Comparison of ENCODE assay signal across 17 cellular contexts in the genomic region with DNA sequence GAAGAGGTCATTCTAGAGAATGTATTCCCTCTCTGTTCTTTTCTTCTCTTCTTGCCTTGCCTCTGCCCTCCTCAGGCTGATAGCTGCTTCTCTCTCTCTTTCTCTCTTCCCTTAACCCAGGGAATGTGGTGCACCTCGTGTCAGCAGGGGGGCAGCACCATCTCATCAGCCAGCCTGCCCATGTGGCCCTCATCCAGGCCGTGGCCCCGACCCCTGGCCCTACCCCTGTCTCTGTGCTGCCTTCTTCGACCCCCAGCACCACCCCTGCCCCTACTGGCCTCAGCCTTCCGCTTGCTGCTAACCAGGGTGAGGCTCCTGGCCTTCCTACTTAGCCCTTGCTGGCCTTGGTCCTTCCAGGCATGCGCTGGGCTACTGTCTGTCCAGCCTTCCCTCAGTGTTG. TPM values are rescaled to one million over a fixed set of nuclear protein-coding genes. Genes with fewer than 3 reads are reported as not detected.
DNase-seq lines count a peak whose midpoint lies in the region; ATAC-seq and TF ChIP-seq lines count a peak whose summit lies in the region.
"Had no signal": no experiment of that assay in that cellular context is flagged by ENCODE, and none has a peak within 500 bp of the region (broad histone marks: within the 10 kb centered on the region; RNA-seq: fewer than 3 reads in every experiment).

No MANE protein-coding gene starts in this region.

- no peak overlapping the region for H2AFZ ChIP-seq in GM23338

- H4K20me1 ChIP-seq in GM23338 (replicated peaks; ENCODE audit: insufficient read depth): peaks cover 28% of the 10 kb centered on the region

- H3K9ac ChIP-seq in adipocyte (ENCODE audit: low read length) (peak overlapping the region; percentile 70), mucosa of rectum (ENCODE audit: low read depth in 1 of 2, low read length in 2 of 2) (no peak overlapping the region)

- DNase-seq in CD4-positive, alpha-beta T cell: no peak
- DNase-seq in GM23338 (ENCODE audit: low spot score) (peak; percentile 17), adipocyte (ENCODE audit: low read depth) (no peak), omental fat pad (ENCODE audit: low spot score) (no peak), NCI-H510A (lab: John Stamatoyannopoulos, UW) (no peak)
- no peak for DNase-seq in central memory CD4-positive, alpha-beta T cell
- DNase-seq: Karpas-422; kidney glomerular epithelial cell; NCI-H1694 treated with DMSO at 0.1 percent for 48 hours; NCI-H526 treated with DMSO at 0.1 percent for 48 hours; retina; stimulated activated CD4-positive, alpha-beta T cell treated with anti-CD3 and anti-CD28 coated beads, Interleukin-4, amount 100 ng/mL, for 1 hour; T-helper 2 cell had no signal

- H3K4me1 ChIP-seq in GM23338 (ENCODE audit: insufficient read depth) (0 out of 2 replicates have a peak, but pooled peaks cover 2% of the 10 kb centered on the region), adipocyte (ENCODE audit: control insufficient read depth, insufficient read depth, low read length) (peaks cover 24% of the 10 kb centered on the region), mucosa of rectum (ENCODE audit: control insufficient read depth in 2 of 2, insufficient read depth in 2 of 2, low read length in 2 of 2) (peaks cover 23 to 24% of the 10 kb centered on the region in 2 donors)

- no peak for TF ChIP-seq CTCF in CD4-positive, alpha-beta T cell (IDR thresholded peaks at IDR 0.05)
- TF ChIP-seq CTCF in GM23338 (conservative IDR thresholded peaks at IDR 0.05; ENCODE audit: low read depth in 2 of 2): peak in 1 of 2 experiments; percentile 44; a peak in 2 of 4 replicates
- TF ChIP-seq CTCF in omental fat pad (IDR thresholded peaks at IDR 0.05): no peak

- no peaks in the 10 kb centered on the region for H3K9me3 ChIP-seq in CD4-positive, alpha-beta T cell (ENCODE audit: control insufficient read depth, low read length)
- H3K9me3 ChIP-seq in adipocyte (ENCODE audit: control insufficient read depth, low read length) (no peaks in the 10 kb centered on the region), mucosa of rectum (ENCODE audit: control insufficient read depth in 2 of 2, low read length in 2 of 2) (no peaks in the 10 kb centered on the region)

- peaks cover 5% of the 10 kb centered on the region for H3K4me1 Mint-ChIP-seq in CD4-positive, alpha-beta T cell (ENCODE audit: low read depth)
- H3K4me1 Mint-ChIP-seq in GM23338: 0 out of 3 replicates have a peak, but pooled peaks cover 3% of the 10 kb centered on the region
- H3K4me1 Mint-ChIP-seq: brain had no signal

- no peaks in the 10 kb centered on the region for H3K27me3 Mint-ChIP-seq in CD4-positive, alpha-beta T cell
- peaks cover 10% of the 10 kb centered on the region for H3K27me3 Mint-ChIP-seq in GM23338 (ENCODE audit: insufficient read depth, low read depth, poor library complexity)
- H3K27me3 Mint-ChIP-seq: activated T-helper 17 cell treated with anti-CD3 and anti-CD28 coated beads, Interleukin-2, amount 50 U/mL, for 72 hours; brain had no signal

- CTCF ChIA-PET in CD4-positive, alpha-beta T cell (lab: Charles Lee): interaction anchor here (1.6 kb wide), 1 partner anchor 8 kb away, joined by 5 read pairs; no protein-coding TSS in a partner anchor

- H3K79me2 ChIP-seq in GM23338 (replicated peaks; ENCODE audit: insufficient read depth): peaks cover 16% of the 10 kb centered on the region

- H3K27ac ChIP-seq in CD4-positive, alpha-beta T cell (ENCODE audit: low read depth, low read length): no peak overlapping the region
- H3K27ac ChIP-seq in GM23338 (ENCODE audit: low read depth) (no peak overlapping the region), mucosa of rectum (ENCODE audit: low read depth in 2 of 2, low read length in 2 of 2) (peak overlapping the region; percentile 15 to 65)

- ATAC-seq in CD4-positive, alpha-beta T cell (ENCODE audit: poor library complexity): peak; percentile 39
- peak; percentile 43 for ATAC-seq in GM23338
- ATAC-seq in GM19397 (IDR thresholded peaks at IDR 0.05; ENCODE audit: unreplicated experiment): no peak
- ATAC-seq in omental fat pad (ENCODE audit: low FRiP score): no peak
- ATAC-seq: activated T-helper 17 cell treated with anti-CD3 and anti-CD28 coated beads, Interleukin-2, amount 50 U/mL, for 72 hours had no signal

- H3K36me3 Mint-ChIP-seq in CD4-positive, alpha-beta T cell (ENCODE audit: low read depth): peaks cover 86% of the 10 kb centered on the region
- H3K36me3 Mint-ChIP-seq in GM23338 (ENCODE audit: low read depth): peaks cover 88% of the 10 kb centered on the region

- no peak overlapping the region for H3K4me3 Mint-ChIP-seq in CD4-positive, alpha-beta T cell
- H3K4me3 Mint-ChIP-seq in GM23338: no peak overlapping the region
- H3K4me3 Mint-ChIP-seq: activated T-helper 17 cell treated with anti-CD3 and anti-CD28 coated beads, Interleukin-2, amount 50 U/mL, for 72 hours; brain had no signal

- H3K27ac Mint-ChIP-seq in CD4-positive, alpha-beta T cell: peak overlapping the region; percentile 13
- H3K27ac Mint-ChIP-seq in GM23338: no peak overlapping the region
- H3K27ac Mint-ChIP-seq: activated T-helper 17 cell treated with anti-CD3 and anti-CD28 coated beads, Interleukin-2, amount 50 U/mL, for 72 hours had no signal

- H3K4me2 ChIP-seq in GM23338: no peak overlapping the region

- H3K36me3 ChIP-seq in GM23338 (ENCODE audit: insufficient read depth) (peaks cover 55% of the 10 kb centered on the region), adipocyte (ENCODE audit: control insufficient read depth, insufficient read depth, low read length, severe bottlenecking) (peaks cover 91% of the 10 kb centered on the region), mucosa of rectum (ENCODE audit: control insufficient read depth in 2 of 2, insufficient read depth in 2 of 2, low read length in 2 of 2) (peaks cover 68 to 74% of the 10 kb centered on the region in 2 donors)

- H3K4me3 ChIP-seq in GM23338 (no peak overlapping the region), adipocyte (ENCODE audit: low read length) (no peak overlapping the region), mucosa of rectum (ENCODE audit: low read length in 2 of 2) (no peak overlapping the region)

- intact Hi-C loops in CD4-positive, alpha-beta T cell (cut with DNase I, micrococcal nuclease): no loop called here

- H3K9me2 ChIP-seq in GM23338 (ENCODE audit: insufficient read depth): no peaks in the 10 kb centered on the region

- H3K9me3 Mint-ChIP-seq in CD4-positive, alpha-beta T cell: no peaks in the 10 kb centered on the region
- H3K9me3 Mint-ChIP-seq in GM23338: no peaks in the 10 kb centered on the region
- H3K9me3 Mint-ChIP-seq: activated T-helper 17 cell treated with anti-CD3 and anti-CD28 coated beads, Interleukin-2, amount 50 U/mL, for 72 hours; brain had no signal

- POLR2A ChIA-PET in CD4-positive, alpha-beta T cell (lab: Charles Lee): interaction anchor here (0.7 kb wide), 1 partner anchor 8 kb away, joined by 3 read pairs; no protein-coding TSS in a partner anchor

- no peaks in the 10 kb centered on the region for H3F3A ChIP-seq in GM23338 (replicated peaks; ENCODE audit: low read depth)

- H3K27me3 ChIP-seq in CD4-positive, alpha-beta T cell (ENCODE audit: control insufficient read depth, insufficient read depth, low read length): no peaks in the 10 kb centered on the region
- H3K27me3 ChIP-seq in GM23338 (ENCODE audit: insufficient read depth): no peaks in the 10 kb centered on the region
- H3K27me3 ChIP-seq in adipocyte (replicated peaks; ENCODE audit: control insufficient read depth, insufficient read depth, low read length): no peaks in the 10 kb centered on the region
- no peaks in the 10 kb centered on the region for H3K27me3 ChIP-seq in mucosa of rectum (ENCODE audit: control insufficient read depth in 2 of 2, insufficient read depth in 2 of 2, low read length in 2 of 2)

TF ChIP-seq in GM23338, 12 proteins besides CTCF, POLR2A, EP300 and RAD21 (continues in another document):
- TF ChIP-seq NANOG (IDR thresholded peaks at IDR 0.05; ENCODE audit: borderline replicate concordance) (no peak), ZNF331 (CRISPR knock-in tag; IDR thresholded peaks at IDR 0.05; ENCODE audit: low read depth) (no peak), STAT1 (IDR thresholded peaks at IDR 0.05; ENCODE audit: unreplicated experiment) (no peak), ZNF114 (CRISPR knock-in tag; IDR thresholded peaks at IDR 0.05) (no peak), CREB1 (CRISPR knock-in tag; IDR thresholded peaks at IDR 0.05; ENCODE audit: low read depth) (no peak)

RNA-seq across cellular contexts. Expression of a gene that starts 23.5 kb away (rescaled TPM):
- 10 to 100 TPM; 59.5 to 60.1 TPM for total RNA-seq in CD4-positive, alpha-beta T cell
- total RNA-seq in GM23338 (2014; rRNA removed; shearing (Covaris generic)): 38.4 and 44.3 TPM in 2 replicates
- polyA plus RNA-seq in GM23338 (2016; fragmentation: Nextera tagmentation; extraction: Ambion mirVana): 14.1 and 15.3 TPM in 2 replicates
- 10 to 100 TPM; 15.9 to 40.4 (median 30.0) TPM for total RNA-seq in omental fat pad

RNA-seq across cellular contexts. Expression of a gene that starts 25.8 kb away (rescaled TPM):
- total RNA-seq in CD4-positive, alpha-beta T cell: 10 to 100 TPM; 24.8 to 25.2 TPM
- 27.0 and 31.3 TPM in 2 replicates for total RNA-seq in GM23338 (2014; rRNA removed; shearing (Covaris generic))
- 26.9 and 28.1 TPM in 2 replicates for polyA plus RNA-seq in GM23338 (2016; fragmentation: Nextera tagmentation; extraction: Ambion mirVana)
- 10 to 100 TPM; 25.2 to 34.0 (median 29.4) TPM for total RNA-seq in omental fat pad

RNA-seq across cellular contexts. Expression of a gene that starts 39.4 kb away (rescaled TPM):
- total RNA-seq in CD4-positive, alpha-beta T cell: 1 to 10 TPM; 1.7 to 2.2 TPM
- 2.2 and 2.7 TPM in 2 replicates for total RNA-seq in GM23338 (2014; rRNA removed; shearing (Covaris generic))
- 4.4 and 5.2 TPM in 2 replicates for polyA plus RNA-seq in GM23338 (2016; fragmentation: Nextera tagmentation; extraction: Ambion mirVana)
- 1 to 10 TPM; 1.4 to 4.8 (median 2.5) TPM for total RNA-seq in omental fat pad

RNA-seq across cellular contexts. Expression of a gene that starts 39.7 kb away (rescaled TPM):
- total RNA-seq in CD4-positive, alpha-beta T cell: 10 to 100 TPM; 63.0 to 65.2 TPM
- 78.5 and 80.2 TPM in 2 replicates for total RNA-seq in GM23338 (2014; rRNA removed; shearing (Covaris generic))
- 32.6 and 36.0 TPM in 2 replicates for polyA plus RNA-seq in GM23338 (2016; fragmentation: Nextera tagmentation; extraction: Ambion mirVana)
- total RNA-seq in omental fat pad: 10 to 100 TPM; 53.9 to 77.7 (median 69.5) TPM

Comparison
In these comparisons a context has a peak if more than half of its experiments do, and no peak if none do; other contexts are left out.
1. ATAC-seq: peak in CD4-positive, alpha-beta T cell (single experiment) and GM23338 (single experiment); none in GM19397 (single experiment) and omental fat pad (single experiment).
2. H3K27ac ChIP-seq: peak in mucosa of rectum (2 of 2); none in CD4-positive, alpha-beta T cell (single experiment) and GM23338 (single experiment).